Comparison of ENCODE assay signal across 9 cellular contexts in genomic region chr5:141877478-141878185, GRCh38. TPM values are rescaled to one million over a fixed set of nuclear protein-coding genes. Genes with fewer than 3 reads are reported as not detected.
DNase-seq lines count a peak whose midpoint lies in the region; ATAC-seq, FAIRE-seq and TF ChIP-seq lines count a peak whose summit lies in the region.
"Had no signal": no experiment of that assay in that cellular context is flagged by ENCODE, and none has a peak within 500 bp of the region (broad histone marks: within the 10 kb centered on the region; RNA-seq: fewer than 3 reads in every experiment).

No MANE protein-coding gene starts in this region.

- TF ChIP-seq POLR2A in transverse colon (IDR thresholded peaks at IDR 0.05) (no peak), H54 (IDR thresholded peaks at IDR 0.05; ENCODE audit: low read depth, low read length) (no peak), GM18505 (IDR thresholded peaks at IDR 0.05; ENCODE audit: borderline replicate concordance, extremely low read depth, insufficient read depth, insufficient read length) (no peak)

- in situ Hi-C loops in GM23248 (cut with MboI): no loop called here
- in situ Hi-C loops in transverse colon (cut with MboI; ENCODE audit: low pct_ligation_motif_present in 1 of 4, low pct_unique_long_range_greater_than_20kb in 1 of 4, low sequenced_read_pairs in 3 of 4): no loop called here

- WGBS in GM23248 (ENCODE audit: low coverage in 1 of 2, low lambda C conversion rate in 2 of 2, missing lambda C conversion rate in 2 of 2), 2 experiments: 2 to 3% methylated on average over 34 to 54 of the region's 55 CpGs
- 1 to 2% methylated on average over 40 to 54 of the region's 55 CpGs for WGBS in mesodermal cell (ENCODE audit: insufficient coverage in 2 of 2), 2 experiments
- 4% methylated on average over 37 of the region's 55 CpGs; no CpG with 5 or more reads in 1 of the 2 donors for WGBS in transverse colon (ENCODE audit: low coverage in 1 of 2), 2 donors

- DNase-seq in GM23248 (peak; percentile 38), RWPE2 (ENCODE audit: low spot score) (peak; percentile 76), choroid plexus epithelial cell (ENCODE audit: low read depth) (no peak), transverse colon (peak; percentile 48), NOMO-1 treated with dmso at 0.1 percent for 144 hours (lab: John Stamatoyannopoulos, UW; ENCODE audit: unreplicated experiment) (no peak), H54 (ENCODE audit: insufficient read length, low spot score) (no peak)

- H3K4me3 ChIP-seq in GM23248: peak overlapping the region; percentile 73
- H3K4me3 ChIP-seq in RWPE2 (ENCODE audit: severe bottlenecking): peak overlapping the region; percentile 75
- peak overlapping the region; percentile 38 for H3K4me3 ChIP-seq in choroid plexus epithelial cell (ENCODE audit: low read depth, low read length)
- peak overlapping the region; percentile 62 for H3K4me3 ChIP-seq in mesodermal cell (ENCODE audit: extremely low read depth, insufficient read depth, low read length, poor library complexity, severe bottlenecking)
- peak overlapping the region; percentile 65 to 86 (median 75) for H3K4me3 ChIP-seq in transverse colon

- peak overlapping the region; percentile 60 for H3K9ac ChIP-seq in GM23248

- H3K4me1 ChIP-seq in GM23248 (ENCODE audit: insufficient read depth): peaks cover 7% of the 10 kb centered on the region; the same call in 1 of the 2 replicates
- H3K4me1 ChIP-seq in RWPE2 (ENCODE audit: insufficient read depth, poor library complexity, severe bottlenecking): no peaks in the 10 kb centered on the region
- H3K4me1 ChIP-seq in mesodermal cell (ENCODE audit: control insufficient read depth, insufficient read depth, low read length, poor library complexity, severe bottlenecking): peaks cover 49% of the 10 kb centered on the region
- peaks cover 6 to 60% (median 39%) of the 10 kb centered on the region in 4 donors for H3K4me1 ChIP-seq in transverse colon

- no peaks in the 10 kb centered on the region for H3K79me2 ChIP-seq in GM23248 (ENCODE audit: insufficient read depth)

- FAIRE-seq in H54 (lab: Jason Lieb, UNC): no peak

- no peaks in the 10 kb centered on the region for H3K9me2 ChIP-seq in GM23248 (ENCODE audit: insufficient read depth)

- H3K36me3 ChIP-seq in GM23248 (ENCODE audit: low read depth): no peaks in the 10 kb centered on the region
- no peaks in the 10 kb centered on the region for H3K36me3 ChIP-seq in RWPE2 (ENCODE audit: low read depth)
- no peaks in the 10 kb centered on the region for H3K36me3 ChIP-seq in mesodermal cell (ENCODE audit: control insufficient read depth, insufficient read depth, low read length)
- no peaks in the 10 kb centered on the region for H3K36me3 ChIP-seq in transverse colon

- TF ChIP-seq EP300 in transverse colon (IDR thresholded peaks at IDR 0.05; ENCODE audit: low read depth): no peak

- peaks cover 66% of the 10 kb centered on the region for H3K27me3 ChIP-seq in GM23248 (replicated peaks; ENCODE audit: insufficient read depth)
- H3K27me3 ChIP-seq in RWPE2 (ENCODE audit: insufficient read depth, poor library complexity, severe bottlenecking): peaks cover 3% of the 10 kb centered on the region
- H3K27me3 ChIP-seq in transverse colon: peaks cover 49% of the 10 kb centered on the region

- ATAC-seq in RWPE2 (ENCODE audit: low read depth) (peak; percentile 37), GM18505 (IDR thresholded peaks at IDR 0.05; ENCODE audit: unreplicated experiment) (no peak)

- TF ChIP-seq CTCF in RWPE2 (IDR thresholded peaks at IDR 0.05; ENCODE audit: poor library complexity, severe bottlenecking) (no peak), choroid plexus epithelial cell (conservative IDR thresholded peaks at IDR 0.05; ENCODE audit: low read depth, low read length) (no peak), transverse colon (IDR thresholded peaks at IDR 0.05) (no peak)

- H3K9me3 ChIP-seq in GM23248 (ENCODE audit: low read depth) (no peaks in the 10 kb centered on the region), RWPE2 (ENCODE audit: severe bottlenecking) (no peaks in the 10 kb centered on the region), mesodermal cell (ENCODE audit: control insufficient read depth, low read length) (no peaks in the 10 kb centered on the region), transverse colon (no peaks in the 10 kb centered on the region)

- no peaks in the 10 kb centered on the region for H3F3A ChIP-seq in GM23248 (ENCODE audit: insufficient read depth)

- H4K20me1 ChIP-seq in GM23248 (ENCODE audit: insufficient read depth): no peaks in the 10 kb centered on the region

- H2AFZ ChIP-seq in GM23248: peak overlapping the region; percentile 69; the same call in 1 of the 2 replicates

- intact Hi-C loops in transverse colon (cut with DNase I; ENCODE audit: low total_unique reads): loop anchor here (2.0 to 5.0 kb wide), 2 partner anchors 65 to 175 kb away; no protein-coding TSS in a partner anchor

- peak overlapping the region; percentile 86 for H3K4me2 ChIP-seq in GM23248 (ENCODE audit: unreplicated experiment)

- H3K27ac ChIP-seq in GM23248 (no peak overlapping the region), RWPE2 (ENCODE audit: poor library complexity, severe bottlenecking) (peak overlapping the region; percentile 44), mesodermal cell (ENCODE audit: low read depth, low read length, severe bottlenecking) (no peak overlapping the region), transverse colon (peak overlapping the region; percentile 88 to 96 (median 94))

RNA-seq across cellular contexts. Expression of gene PCDH1, which starts 0.6 kb away (rescaled TPM):
- total RNA-seq in GM23248 (2014; rRNA removed; shearing (Covaris generic)): 3.5 and 10.9 TPM in 2 replicates
- polyA plus RNA-seq in GM23248 (2016; fragmentation: Nextera tagmentation; extraction: Ambion mirVana): 1.6 and 2.4 TPM in 2 replicates
- polyA plus RNA-seq in mesodermal cell (2013, experiment 1 of 2): 25.9 TPM
- polyA plus RNA-seq in mesodermal cell (2013, experiment 2 of 2): 18.5 TPM
- total RNA-seq in transverse colon: 100 to 1,000 TPM in 3 of 4 donors, 10 to 100 TPM in 1; 92.5 to 217 (median 164) TPM
- total RNA-seq: LHCN-M2 had no signal

RNA-seq across cellular contexts. Expression of gene DELE1, which starts 46.0 kb away (rescaled TPM):
- total RNA-seq in GM23248 (2014; rRNA removed; shearing (Covaris generic)): 39.5 and 47.9 TPM in 2 replicates
- polyA plus RNA-seq in GM23248 (2016; fragmentation: Nextera tagmentation; extraction: Ambion mirVana): 28.9 and 35.1 TPM in 2 replicates
- 51.6 TPM for polyA plus RNA-seq in mesodermal cell (2013, experiment 1 of 2)
- polyA plus RNA-seq in mesodermal cell (2013, experiment 2 of 2): 46.5 TPM
- 100 to 1,000 TPM in 3 of 4 donors, 10 to 100 TPM in 1; 92.6 to 270 (median 126) TPM for total RNA-seq in transverse colon

Comparison
In these comparisons a context has a peak if more than half of its experiments do, and no peak if none do; other contexts are left out.
1. DNase-seq: peak in GM23248 (single experiment), RWPE2 (single experiment) and transverse colon (single experiment); none in choroid plexus epithelial cell (single experiment), NOMO-1 treated with dmso at 0.1 percent for 144 hours (single experiment) and H54 (single experiment).
2. H3K27ac ChIP-seq: peak in RWPE2 (single experiment) and transverse colon (4 of 4); none in GM23248 (single experiment) and mesodermal cell (single experiment).
3. Peak in every context shown above with its lines, with median percentiles within 50 percentile points of each other: H3K4me3 ChIP-seq.